10 cellular contexts compared by ENCODE assay signal in the genomic region with DNA sequence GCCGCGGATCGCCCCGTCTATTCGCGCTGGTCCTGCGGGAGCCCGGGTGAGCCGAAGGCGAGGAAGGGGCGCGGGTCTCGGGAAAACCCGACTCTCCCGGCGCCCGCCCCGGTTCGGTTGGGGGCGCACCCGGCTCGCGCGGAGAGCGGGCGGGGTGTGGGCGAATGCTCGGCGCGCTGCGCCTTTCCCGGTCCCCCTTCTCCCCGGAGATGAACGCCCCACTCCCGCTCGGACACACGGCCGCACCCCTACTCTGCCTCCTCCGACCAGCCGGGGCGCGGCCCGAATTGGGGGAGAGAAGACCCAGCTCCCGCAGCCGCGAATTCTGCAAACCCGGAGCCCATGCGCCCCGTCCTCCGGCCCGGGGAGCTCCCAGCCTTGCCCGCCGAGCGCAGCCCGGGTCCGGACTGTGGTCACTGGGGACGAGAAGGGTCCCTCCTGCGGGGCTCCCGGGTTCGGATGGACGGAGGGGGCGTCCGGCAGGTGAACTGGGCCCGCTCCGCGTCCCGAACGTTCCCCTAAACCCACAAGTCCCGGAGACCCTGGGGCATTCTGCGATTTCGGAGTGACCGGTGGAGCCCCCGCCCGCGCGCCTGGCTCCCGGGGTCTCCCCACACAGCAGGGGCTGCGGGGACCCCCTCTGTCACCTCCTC. TPM values are rescaled to one million over a fixed set of nuclear protein-coding genes. Genes with fewer than 3 reads are reported as not detected.
DNase-seq lines count a peak whose midpoint lies in the region; ATAC-seq and TF ChIP-seq lines count a peak whose summit lies in the region.
"Had no signal": no experiment of that assay in that cellular context is flagged by ENCODE, and none has a peak within 500 bp of the region (broad histone marks: within the 10 kb centered on the region; RNA-seq: fewer than 3 reads in every experiment).

No MANE protein-coding gene starts in this region.

- H3K4me1 ChIP-seq in lower lobe of right lung: peaks cover 13% of the 10 kb centered on the region

- no peaks in the 10 kb centered on the region for H3K9me3 ChIP-seq in lower lobe of right lung

- H3K4me3 Mint-ChIP-seq in stimulated activated naive B cell treated with anti-CD40 and anti-IgM and Interleukin-4, amounts not matched to agents 10 μg/mL and 1 μg/mL and 100 μg/mL, for 72 hours: peak overlapping the region; percentile 66 to 70

- no peaks in the 10 kb centered on the region for H3K9me3 Mint-ChIP-seq in stimulated activated naive B cell treated with anti-CD40 and anti-IgM and Interleukin-4, amounts not matched to agents 10 μg/mL and 1 μg/mL and 100 μg/mL, for 72 hours

- H3K36me3 Mint-ChIP-seq in stimulated activated naive B cell treated with anti-CD40 and anti-IgM and Interleukin-4, amounts not matched to agents 10 μg/mL and 1 μg/mL and 100 μg/mL, for 72 hours: no peaks in the 10 kb centered on the region

- intact Hi-C loops in lower lobe of right lung (cut with DNase I): no loop called here

- H3K4me3 ChIP-seq in choroid plexus epithelial cell (ENCODE audit: low read depth, low read length) (peak overlapping the region; percentile 63), lower lobe of right lung (peak overlapping the region; percentile 37), foreskin fibroblast (ENCODE audit: low read depth in 1 of 2, low read length in 2 of 2) (no peak overlapping the region)

- ATAC-seq in lower lobe of right lung: peak; percentile 5 to 13
- ATAC-seq in stimulated activated naive B cell treated with anti-CD40 and anti-IgM and Interleukin-4, amounts not matched to agents 10 μg/mL and 1 μg/mL and 100 μg/mL, for 72 hours (replicated peaks): no peak

- peaks cover 43 to 44% of the 10 kb centered on the region in 2 donors for H3K27me3 Mint-ChIP-seq in stimulated activated naive B cell treated with anti-CD40 and anti-IgM and Interleukin-4, amounts not matched to agents 10 μg/mL and 1 μg/mL and 100 μg/mL, for 72 hours

- no peaks in the 10 kb centered on the region for H3K36me3 ChIP-seq in lower lobe of right lung

- peaks cover 48% of the 10 kb centered on the region for H3K27me3 ChIP-seq in lower lobe of right lung (ENCODE audit: low read depth)

- no peak for TF ChIP-seq CTCF in choroid plexus epithelial cell (conservative IDR thresholded peaks at IDR 0.05; ENCODE audit: low read depth, low read length)
- no peak for TF ChIP-seq CTCF in lower lobe of right lung (IDR thresholded peaks at IDR 0.05)
- no peak for TF ChIP-seq CTCF in foreskin fibroblast (IDR thresholded peaks at IDR 0.05; ENCODE audit: low read depth, low read length)

- peaks cover 16 to 20% of the 10 kb centered on the region in 2 donors for H3K4me1 Mint-ChIP-seq in stimulated activated naive B cell treated with anti-CD40 and anti-IgM and Interleukin-4, amounts not matched to agents 10 μg/mL and 1 μg/mL and 100 μg/mL, for 72 hours

- H3K27ac Mint-ChIP-seq in stimulated activated naive B cell treated with anti-CD40 and anti-IgM and Interleukin-4, amounts not matched to agents 10 μg/mL and 1 μg/mL and 100 μg/mL, for 72 hours: no peak overlapping the region

- no peak overlapping the region for H3K27ac ChIP-seq in lower lobe of right lung

- DNase-seq in NCI-H1417 (lab: John Stamatoyannopoulos, UW): peak in 2 of 3 experiments; percentile 53 to 56
- DNase-seq in NCI-H1417 treated with DMSO at 0.1 percent for 48 hours (lab: John Stamatoyannopoulos, UW): no peak
- DNase-seq in choroid plexus epithelial cell (ENCODE audit: low read depth): no peak
- no peak for DNase-seq in lower lobe of right lung
- no peak for DNase-seq in stimulated activated naive B cell treated with anti-CD40 and anti-IgM and Interleukin-4, amounts not matched to agents 10 μg/mL and 1 μg/mL and 100 μg/mL, for 72 hours
- no peak for DNase-seq in globus pallidus (ENCODE audit: low spot score)
- no peak for DNase-seq in GM19240 (ENCODE audit: insufficient read length, low spot score)
- no peak for DNase-seq in foreskin fibroblast
- DNase-seq: activated effector memory CD4-positive, alpha-beta T cell treated with anti-CD3 and anti-CD28 coated beads, Interleukin-2, amount 50 U/mL, for 16 hours had no signal

RNA-seq across cellular contexts. Expression of gene KCNG2, which starts 0.7 kb away (rescaled TPM):
- 0.50 TPM for total RNA-seq in lower lobe of right lung
- total RNA-seq: OCI-LY7 had no signal

Comparison
In these comparisons a context has a peak if more than half of its experiments do, and no peak if none do; other contexts are left out.
1. DNase-seq: peak in NCI-H1417 (2 of 3); none in NCI-H1417 treated with DMSO at 0.1 percent for 48 hours (single experiment), choroid plexus epithelial cell (single experiment), lower lobe of right lung (single experiment), stimulated activated naive B cell treated with anti-CD40 and anti-IgM and Interleukin-4, amounts not matched to agents 10 μg/mL and 1 μg/mL and 100 μg/mL, for 72 hours (single experiment), globus pallidus (single experiment), GM19240 (single experiment) and foreskin fibroblast (0 of 2).
2. H3K4me3 ChIP-seq: peak in choroid plexus epithelial cell (single experiment) and lower lobe of right lung (single experiment); none in foreskin fibroblast (0 of 2).
3. ATAC-seq: peak in lower lobe of right lung (2 of 2); none in stimulated activated naive B cell treated with anti-CD40 and anti-IgM and Interleukin-4, amounts not matched to agents 10 μg/mL and 1 μg/mL and 100 μg/mL, for 72 hours (0 of 2).